In the genomic region with DNA sequence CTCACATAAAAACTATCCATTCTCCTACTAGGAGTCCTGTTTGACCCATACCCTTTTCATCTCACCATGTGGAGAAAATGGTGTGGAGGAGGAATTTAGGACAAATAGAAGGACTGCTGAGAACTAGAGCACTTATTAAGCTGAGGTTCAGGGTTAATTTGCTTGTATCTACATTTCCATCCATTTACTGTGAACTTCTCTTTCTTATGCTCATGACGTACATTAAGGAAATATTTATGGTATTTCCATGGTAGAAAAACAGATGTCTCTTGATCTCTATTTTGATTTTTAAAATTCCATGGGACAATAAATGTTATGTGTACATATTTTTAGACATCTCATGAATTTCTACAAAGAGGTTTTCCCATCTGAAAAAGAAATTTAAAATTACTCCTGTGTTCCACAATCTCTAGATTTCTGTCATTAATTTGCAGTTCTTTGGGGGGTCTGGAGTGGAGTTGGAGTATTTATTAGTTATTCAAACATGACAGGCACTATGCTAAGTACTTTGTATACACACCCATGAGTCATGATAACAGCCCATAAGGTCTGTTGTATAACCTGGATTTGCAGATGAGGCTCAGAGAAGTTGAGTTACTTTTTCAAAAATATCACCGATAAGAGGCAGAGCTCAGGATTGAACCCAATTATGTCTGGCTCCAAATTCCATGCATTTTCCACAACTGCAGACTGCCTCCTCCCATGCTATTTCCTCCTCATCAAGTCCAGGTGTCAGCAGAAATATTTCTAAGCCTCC, we compare ENCODE assay signal across 1 cellular context.
TF ChIP-seq lines count a peak whose summit lies in the region.

No MANE protein-coding gene starts in this region.

TF ChIP-seq in SK-N-SH, 30 proteins besides CTCF, POLR2A, EP300 and RAD21:
- TF ChIP-seq FOXM1 (IDR thresholded peaks at IDR 0.05; ENCODE audit: low read depth) (0 out of 2 replicates have a peak, but pooled peaks have one; percentile 28), RXRA (IDR thresholded peaks at IDR 0.05; ENCODE audit: borderline replicate concordance, low read depth) (no peak), CHD2 (IDR thresholded peaks at IDR 0.05; ENCODE audit: low read length, partially characterized antibody) (no peak), MXI1 (IDR thresholded peaks at IDR 0.05; ENCODE audit: low read depth, low read length) (no peak), JUND (IDR thresholded peaks at IDR 0.05) (peak; percentile 46), RCOR1 (IDR thresholded peaks at IDR 0.05; ENCODE audit: low read length) (no peak), POLR2AphosphoS5 (IDR thresholded peaks at IDR 0.05; ENCODE audit: low read depth, low read length) (no peak), ZBTB33 (IDR thresholded peaks at IDR 0.05; ENCODE audit: borderline replicate concordance, low read depth) (no peak), REST (IDR thresholded peaks at IDR 0.05; ENCODE audit: low read depth, low read length) (no peak), TEAD4 (IDR thresholded peaks at IDR 0.05; ENCODE audit: borderline replicate concordance, insufficient read depth) (peak; percentile 69), USF2 (IDR thresholded peaks at IDR 0.05; ENCODE audit: borderline replicate concordance, low read depth, low read length) (no peak), NFIC (IDR thresholded peaks at IDR 0.05; ENCODE audit: borderline replicate concordance) (no peak), TAF1 (IDR thresholded peaks at IDR 0.05; ENCODE audit: borderline replicate concordance, low read depth, low read length) (no peak), YY1 (IDR thresholded peaks at IDR 0.05; ENCODE audit: low read depth) (no peak), TCF12 (IDR thresholded peaks at IDR 0.05) (peak; percentile 65), FOSL2 (IDR thresholded peaks at IDR 0.05; ENCODE audit: borderline replicate concordance, low read depth) (peak; percentile 48), RFX5 (IDR thresholded peaks at IDR 0.05; ENCODE audit: low read length) (no peak), EZH2phosphoT487 (IDR thresholded peaks at IDR 0.05; ENCODE audit: borderline replicate concordance, low read depth) (no peak)
- TF ChIP-seq, protein P1, sequence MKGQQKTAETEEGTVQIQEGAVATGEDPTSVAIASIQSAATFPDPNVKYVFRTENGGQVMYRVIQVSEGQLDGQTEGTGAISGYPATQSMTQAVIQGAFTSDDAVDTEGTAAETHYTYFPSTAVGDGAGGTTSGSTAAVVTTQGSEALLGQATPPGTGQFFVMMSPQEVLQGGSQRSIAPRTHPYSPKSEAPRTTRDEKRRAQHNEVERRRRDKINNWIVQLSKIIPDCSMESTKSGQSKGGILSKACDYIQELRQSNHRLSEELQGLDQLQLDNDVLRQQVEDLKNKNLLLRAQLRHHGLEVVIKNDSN (IDR thresholded peaks at IDR 0.05; ENCODE audit: borderline replicate concordance, low read depth): no peak
- TF ChIP-seq, protein P2, sequence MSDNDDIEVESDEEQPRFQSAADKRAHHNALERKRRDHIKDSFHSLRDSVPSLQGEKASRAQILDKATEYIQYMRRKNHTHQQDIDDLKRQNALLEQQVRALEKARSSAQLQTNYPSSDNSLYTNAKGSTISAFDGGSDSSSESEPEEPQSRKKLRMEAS (IDR thresholded peaks at IDR 0.05; ENCODE audit: low read depth): 0 out of 2 replicates have a peak, but pooled peaks have one; percentile 8
